15 cellular contexts compared by ENCODE assay signal in genomic region chr14:35367056-35367372, GRCh38. TPM values are rescaled to one million over a fixed set of nuclear protein-coding genes. Genes with fewer than 3 reads are reported as not detected.
A peak's percentile ranks its signal among the peaks of the same experiment; 100 is the strongest.
DNase-seq lines count a peak whose midpoint lies in the region; ATAC-seq, FAIRE-seq and TF ChIP-seq lines count a peak whose summit lies in the region.
"Had no signal": no experiment of that assay in that cellular context is flagged by ENCODE, and none has a peak within 500 bp of the region (broad histone marks: within the 10 kb centered on the region; RNA-seq: fewer than 3 reads in every experiment).

No MANE protein-coding gene starts in this region.

- H3K27ac ChIP-seq in HepG2 (ENCODE audit: extremely low read length, insufficient read depth, low read length): no peak overlapping the region
- no peak overlapping the region for H3K27ac ChIP-seq in right lobe of liver
- peak overlapping the region; percentile 85 for H3K27ac ChIP-seq in vagina
- H3K27ac ChIP-seq: HL-60, VCaP had no signal

- no peaks in the 10 kb centered on the region for H3K36me3 ChIP-seq in HepG2 (replicated peaks in 1 of 2; ENCODE audit: control insufficient read depth in 1 of 2, insufficient read depth in 2 of 2, low read length in 2 of 2)
- H3K36me3 ChIP-seq in right lobe of liver: no peaks in the 10 kb centered on the region
- H3K36me3 ChIP-seq in vagina: no peaks in the 10 kb centered on the region

- H3K4me1 Mint-ChIP-seq in activated naive CD8-positive, alpha-beta T cell treated with anti-CD3 and anti-CD28 coated beads, Interleukin-2, amount 50 U/mL, for 24 hours: peaks cover 62% of the 10 kb centered on the region
- peaks cover 19 to 35% (median 22%) of the 10 kb centered on the region in 3 donors for H3K4me1 Mint-ChIP-seq in naive B cell

- H3K4me2 ChIP-seq in HepG2 (ENCODE audit: low read depth, low read length): peak overlapping the region; percentile 60

- no peak for TF ChIP-seq CTCF in HepG2 (CRISPR knock-in tag; IDR thresholded peaks at IDR 0.05)
- TF ChIP-seq CTCF in right lobe of liver (IDR thresholded peaks at IDR 0.05): no peak
- TF ChIP-seq CTCF in vagina (IDR thresholded peaks at IDR 0.05): no peak

- H3K4me3 Mint-ChIP-seq in activated naive CD8-positive, alpha-beta T cell treated with anti-CD3 and anti-CD28 coated beads, Interleukin-2, amount 50 U/mL, for 24 hours: peak overlapping the region; percentile 35
- H3K4me3 Mint-ChIP-seq in naive B cell: peak overlapping the region in 7 of 8 donors; percentile 16 to 85 (median 59)

- H4K20me1 ChIP-seq in HepG2 (ENCODE audit: insufficient read depth, low read length): no peaks in the 10 kb centered on the region

- CTCF ChIA-PET in HepG2 (lab: Yijun Ruan, JAX; ENCODE audit: low intra/inter-chr PET ratio, low total read pairs): no interaction called here

- TF ChIP-seq RAD21 in HepG2 (CRISPR knock-in tag; IDR thresholded peaks at IDR 0.05): no peak

- no TSS peak for BruUV-seq in HepG2 (replicated peaks; lab: Mats Ljungman, UMichigan)

- intact Hi-C loops in HepG2 (cut with micrococcal nuclease; ENCODE audit: unreplicated experiment) (loop anchor here (5.0 kb wide), 1 partner anchor 35 kb away; the partner anchor contains the start of gene NFKBIA), right lobe of liver (cut with DNase I) (no loop called here), vagina (cut with DNase I) (loop anchor here (5.0 kb wide), 1 partner anchor 35 kb away; the partner anchor contains the start of gene NFKBIA)

- H3K9me3 ChIP-seq in HepG2 (ENCODE audit: low read length) (peaks cover 11% of the 10 kb centered on the region), right lobe of liver (no peaks in the 10 kb centered on the region), vagina (no peaks in the 10 kb centered on the region)

- no peaks in the 10 kb centered on the region for H3K9me3 Mint-ChIP-seq in activated naive CD8-positive, alpha-beta T cell treated with anti-CD3 and anti-CD28 coated beads, Interleukin-2, amount 50 U/mL, for 24 hours
- H3K9me3 Mint-ChIP-seq in naive B cell: peaks cover 0 to 10% (median 3%) of the 10 kb centered on the region in 7 donors

- DNase-seq in HepG2 (ENCODE audit: low spot score) (no peak), right lobe of liver (no peak), naive B cell (no peak), vagina (ENCODE audit: extremely low spot score in 2 of 2) (no peak), retina (no peak), T-helper 9 cell (no peak)
- no peak for DNase-seq in activated naive CD8-positive, alpha-beta T cell treated with anti-CD3 and anti-CD28 coated beads, Interleukin-2, amount 50 U/mL, for 24 hours
- DNase-seq: C1 segment of cervical spinal cord, cerebellar nuclear complex, MV-4-11, NCI-H2227 treated with DMSO at 0.1 percent for 48 hours, small intestine had no signal

- H3K36me3 Mint-ChIP-seq in activated naive CD8-positive, alpha-beta T cell treated with anti-CD3 and anti-CD28 coated beads, Interleukin-2, amount 50 U/mL, for 24 hours (ENCODE audit: low read depth): no peaks in the 10 kb centered on the region
- H3K36me3 Mint-ChIP-seq in naive B cell: no peaks in the 10 kb centered on the region

- ATAC-seq in HepG2: peak; percentile 1; the same call in 2 of the 3 replicates
- no peak for ATAC-seq in right lobe of liver
- ATAC-seq in activated naive CD8-positive, alpha-beta T cell treated with anti-CD3 and anti-CD28 coated beads, Interleukin-2, amount 50 U/mL, for 24 hours: no peak
- ATAC-seq in naive B cell (ENCODE audit: low read depth in 2 of 2): no peak
- ATAC-seq in HG02852 (IDR thresholded peaks at IDR 0.05; ENCODE audit: unreplicated experiment): no peak

- no peaks in the 10 kb centered on the region for H3K79me2 ChIP-seq in HepG2 (ENCODE audit: insufficient read depth, low read length)

- peak overlapping the region; percentile 97 for H3K27ac Mint-ChIP-seq in activated naive CD8-positive, alpha-beta T cell treated with anti-CD3 and anti-CD28 coated beads, Interleukin-2, amount 50 U/mL, for 24 hours
- H3K27ac Mint-ChIP-seq in naive B cell: peak overlapping the region in 4 of 6 donors; percentile 64 to 96 (median 78)

- peak overlapping the region; percentile 28; the same call in 1 of the 2 replicates for H3K9ac ChIP-seq in HepG2 (ENCODE audit: insufficient read depth, low read depth, low read length)

- peak overlapping the region; percentile 18 for H2AFZ ChIP-seq in HepG2 (ENCODE audit: low read length)

- H3K4me1 ChIP-seq in HepG2 (ENCODE audit: insufficient read depth, low read length) (peaks cover 61% of the 10 kb centered on the region), right lobe of liver (peaks cover 0 to 12% (median 0%) of the 10 kb centered on the region in 4 donors), vagina (peaks cover 43% of the 10 kb centered on the region)

- no peak for FAIRE-seq in HepG2 (lab: Jason Lieb, UNC)
- FAIRE-seq: small intestine had no signal

- TF ChIP-seq POLR2A in HepG2 (IDR thresholded peaks at IDR 0.05; ENCODE audit: insufficient read depth in 1 of 2, low read depth in 2 of 2, low read length in 2 of 2): no peak
- TF ChIP-seq POLR2A in right lobe of liver (IDR thresholded peaks at IDR 0.05): no peak
- TF ChIP-seq POLR2A in vagina (IDR thresholded peaks at IDR 0.05): no peak

- POLR2A ChIA-PET in HepG2 (lab: Yijun Ruan, JAX): interaction anchor here (1.4 to 4.6 kb wide), 9 partner anchors 9 to 75 kb away, joined by 3 to 25 read pairs (median 15); partner anchors contain the start of genes NFKBIA and PSMA6

- no peaks in the 10 kb centered on the region for H3K27me3 Mint-ChIP-seq in activated naive CD8-positive, alpha-beta T cell treated with anti-CD3 and anti-CD28 coated beads, Interleukin-2, amount 50 U/mL, for 24 hours
- no peaks in the 10 kb centered on the region for H3K27me3 Mint-ChIP-seq in naive B cell

- H3K4me3 ChIP-seq in HepG2 (replicated peaks in 1 of 3; ENCODE audit: insufficient read depth in 1 of 3, low read depth in 2 of 3, low read length in 3 of 3): peak overlapping the region in 1 of 3 experiments; percentile 49; a peak in 1 of 6 replicates
- no peak overlapping the region for H3K4me3 ChIP-seq in right lobe of liver
- H3K4me3 ChIP-seq in vagina: no peak overlapping the region

- no peak for TF ChIP-seq EP300 in HepG2 (IDR thresholded peaks at IDR 0.05; ENCODE audit: low read depth in 2 of 2, low read length in 2 of 2)
- no peak for TF ChIP-seq EP300 in HepG2 (CRISPR knock-in tag; IDR thresholded peaks at IDR 0.05; ENCODE audit: borderline replicate concordance)

- 68% methylated on average over 5 of the region's 5 CpGs for WGBS in HepG2 (ENCODE audit: low lambda C conversion rate)
- WGBS in right lobe of liver (ENCODE audit: insufficient coverage, low coverage, low lambda C conversion rate, missing lambda C conversion rate): 80% methylated on average over 1 of the region's 5 CpGs

- H3K27me3 ChIP-seq in HepG2 (ENCODE audit: control insufficient read depth in 1 of 2, insufficient read depth in 2 of 2, low read length in 2 of 2): 0 out of 5 replicates have a peak, but pooled peaks cover 0 to 6% of the 10 kb centered on the region in 2 experiments
- no peaks in the 10 kb centered on the region for H3K27me3 ChIP-seq in right lobe of liver
- no peaks in the 10 kb centered on the region for H3K27me3 ChIP-seq in vagina

- in situ Hi-C loops in HepG2 (cut with HindIII; ENCODE audit: extremely low pct_ligation_motif_present, low pct_unique_long_range_greater_than_20kb): no loop called here

TF ChIP-seq in HepG2, 621 proteins besides CTCF, POLR2A, EP300 and RAD21 (continues in another document):
- TF ChIP-seq MEIS1 (CRISPR knock-in tag; IDR thresholded peaks at IDR 0.05; ENCODE audit: borderline replicate concordance) (no peak), KDM4B (CRISPR knock-in tag; IDR thresholded peaks at IDR 0.05) (no peak), ZFX (CRISPR knock-in tag; IDR thresholded peaks at IDR 0.05; ENCODE audit: low read depth) (no peak), HES4 (CRISPR knock-in tag; IDR thresholded peaks at IDR 0.05; ENCODE audit: borderline replicate concordance) (peak; percentile 32; the same call in 1 of the 2 replicates)

RNA-seq across cellular contexts. Expression of gene NFKBIA, which starts 37.5 kb away (rescaled TPM):
- total RNA-seq in HepG2 (2016; rRNA removed; fragmentation: Illumina TruSeq; extraction: Trizol) (232 and 319 TPM in 2 replicates), right lobe of liver (100 to 1,000 TPM in 3 of 6 experiments, 10 to 100 TPM in 3; 84.8 to 140 (median 106) TPM), vagina (1,179 TPM)
- 103 and 116 TPM in 2 replicates for total RNA-seq in HepG2 (2016; cell fraction: cytosol; rRNA removed; fragmentation: Illumina TruSeq; extraction: Trizol; ENCODE audit: low read depth)
- total RNA-seq in HepG2 (2016; cell fraction: insoluble cytoplasmic fraction; rRNA removed; fragmentation: Illumina TruSeq; extraction: Trizol): 208 and 321 TPM in 2 replicates
- total RNA-seq in HepG2 (2016; cell fraction: membrane; rRNA removed; fragmentation: Illumina TruSeq; extraction: Trizol): 196 and 209 TPM in 2 replicates
- total RNA-seq in HepG2 (2016; cell fraction: nucleus; rRNA removed; fragmentation: Illumina TruSeq; extraction: Trizol): 367 and 382 TPM in 2 replicates
- polyA plus RNA-seq in HepG2 (2011; rRNA removed) (173 and 197 TPM in 2 replicates), naive B cell (ENCODE audit: low read depth in 6 of 6) (1,000 to 10,000 TPM in 2 of 6 donors, 100 to 1,000 TPM in 4; 570 to 1,223 (median 765) TPM)
- 81.6 and 128 TPM in 2 replicates for polyA plus RNA-seq in HepG2 (2011; cell fraction: cytosol; rRNA removed)
- 363 and 589 TPM in 2 replicates for polyA plus RNA-seq in HepG2 (2011; cell fraction: nucleus; rRNA removed)
- 58.7 and 87.8 TPM in 2 replicates for polyA plus RNA-seq in HepG2 (2012)
- polyA plus RNA-seq in HepG2 (2016; cell fraction: cytosol; fragmentation: Illumina TruSeq; extraction: Trizol; ENCODE audit: low read depth): 21.2 and 21.7 TPM in 2 replicates
- polyA plus RNA-seq in HepG2 (2016; cell fraction: insoluble cytoplasmic fraction; fragmentation: Illumina TruSeq; extraction: Trizol; ENCODE audit: low read depth): 160 and 187 TPM in 2 replicates
- polyA plus RNA-seq in HepG2 (2016; cell fraction: membrane; fragmentation: Illumina TruSeq; extraction: Trizol; ENCODE audit: low read depth): 41.5 and 42.6 TPM in 2 replicates
- 546 and 548 TPM in 2 replicates for polyA plus RNA-seq in HepG2 (2016; cell fraction: nucleus; fragmentation: Illumina TruSeq; extraction: Trizol; ENCODE audit: insufficient read depth, low read depth)
- 421 and 666 TPM in 2 replicates for polyA minus RNA-seq in HepG2 (2011; rRNA and poly(A)+ RNA removed; ENCODE audit: low replicate concordance)
- polyA minus RNA-seq in HepG2 (2011; cell fraction: cytosol; rRNA and poly(A)+ RNA removed): 80.5 and 103 TPM in 2 replicates
- 421 and 559 TPM in 2 replicates for polyA minus RNA-seq in HepG2 (2011; cell fraction: nucleus; rRNA and poly(A)+ RNA removed)

Comparison
In these comparisons a context has a peak if more than half of its experiments do, and no peak if none do; other contexts are left out.
1. intact Hi-C loops: an anchor here in HepG2 (5.0 kb wide) and vagina (5.0 kb wide); none called in right lobe of liver.